In the genomic region with DNA sequence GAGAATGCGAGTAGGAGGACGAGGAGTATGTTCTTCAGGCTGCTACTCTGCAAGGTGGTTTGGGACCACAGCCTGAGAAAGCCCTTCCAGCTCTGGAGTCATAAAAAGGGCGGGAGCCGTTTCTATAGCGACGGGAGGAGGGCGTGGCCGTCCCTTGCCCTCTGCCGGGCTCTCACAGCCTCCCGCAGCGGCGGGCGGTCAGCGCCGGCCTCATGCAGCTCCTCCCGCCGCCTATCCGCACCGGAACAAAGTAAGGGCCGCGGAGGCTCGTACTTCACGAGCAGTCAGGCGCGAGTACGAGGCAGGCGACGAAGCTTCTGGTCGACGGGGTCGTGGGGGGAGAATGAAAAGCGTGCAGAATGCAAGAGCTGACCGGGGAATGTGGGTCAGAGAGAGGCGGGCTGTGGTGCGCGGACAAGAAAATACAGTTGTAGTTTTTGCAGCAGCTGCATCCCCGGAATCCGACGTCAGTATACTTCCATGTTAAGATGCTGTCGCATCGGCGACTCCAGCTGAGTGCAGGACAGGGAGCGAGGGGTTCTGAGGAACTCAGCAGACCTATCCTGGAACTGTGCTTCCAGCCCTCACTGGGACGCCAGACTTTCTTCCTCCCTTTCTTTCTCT, we compare ENCODE assay signal across 8 cellular contexts. TPM values are rescaled to one million over a fixed set of nuclear protein-coding genes. Genes with fewer than 3 reads are reported as not detected.
A peak's percentile ranks its signal among the peaks of the same experiment; 100 is the strongest.
DNase-seq lines count a peak whose midpoint lies in the region; ATAC-seq and TF ChIP-seq lines count a peak whose summit lies in the region.

A gene with protein sequence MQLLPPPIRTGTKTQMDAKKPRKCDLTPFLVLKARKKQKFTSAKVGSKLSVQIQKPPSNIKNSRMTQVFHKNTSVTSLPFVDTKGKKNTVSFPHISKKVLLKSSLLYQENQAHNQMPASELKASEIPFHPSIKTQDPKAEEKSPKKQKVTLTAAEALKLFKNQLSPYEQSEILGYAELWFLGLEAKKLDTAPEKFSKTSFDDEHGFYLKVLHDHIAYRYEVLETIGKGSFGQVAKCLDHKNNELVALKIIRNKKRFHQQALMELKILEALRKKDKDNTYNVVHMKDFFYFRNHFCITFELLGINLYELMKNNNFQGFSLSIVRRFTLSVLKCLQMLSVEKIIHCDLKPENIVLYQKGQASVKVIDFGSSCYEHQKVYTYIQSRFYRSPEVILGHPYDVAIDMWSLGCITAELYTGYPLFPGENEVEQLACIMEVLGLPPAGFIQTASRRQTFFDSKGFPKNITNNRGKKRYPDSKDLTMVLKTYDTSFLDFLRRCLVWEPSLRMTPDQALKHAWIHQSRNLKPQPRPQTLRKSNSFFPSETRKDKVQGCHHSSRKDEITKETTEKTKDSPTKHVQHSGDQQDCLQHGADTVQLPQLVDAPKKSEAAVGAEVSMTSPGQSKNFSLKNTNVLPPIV (plus strand): TSS at position 175 of the 624 bp plus-strand sequence. CDS start 38 bp downstream, at position 213.

- no CpG with 5 or more reads among the region's 44 CpGs for WGBS in trophoblast cell (ENCODE audit: extremely low coverage, insufficient coverage, insufficient read length)

- H3K9me3 ChIP-seq in trophoblast cell (ENCODE audit: insufficient read depth, low read depth, low read length): no peaks in the 10 kb centered on the region

- ATAC-seq in GM18505 (IDR thresholded peaks at IDR 0.05; ENCODE audit: unreplicated experiment): no peak
- no peak for ATAC-seq in HG02798 (IDR thresholded peaks at IDR 0.05; ENCODE audit: poor library complexity, unreplicated experiment)
- no peak for ATAC-seq in HG03565 (IDR thresholded peaks at IDR 0.05; ENCODE audit: unreplicated experiment)

- no peak within 1 kb of the TSS for H2BK12ac ChIP-seq in trophoblast cell (ENCODE audit: low read length)

- H3K9ac ChIP-seq in trophoblast cell (ENCODE audit: low read length): no peak within 1 kb of the TSS

- peak; percentile 45 for DNase-seq in D341Med (ENCODE audit: low spot score)
- DNase-seq in NCI-H1105 treated with DMSO at 0.1 percent for 48 hours (lab: John Stamatoyannopoulos, UW): peak; percentile 62
- DNase-seq in astrocyte of the hippocampus (ENCODE audit: low read depth, low spot score): peak; percentile 84
- peak; percentile 62 for DNase-seq in hepatic stellate cell (ENCODE audit: low spot score)
- DNase-seq in trophoblast cell: peak; percentile 35 to 61

- peak within 1 kb of the TSS; percentile 30 for H3K4me3 ChIP-seq in trophoblast cell (ENCODE audit: low read depth, low read length)

- H3K27ac ChIP-seq in trophoblast cell (ENCODE audit: low read depth, low read length): no peak within 1 kb of the TSS

- no peak within 1 kb of the TSS for H2AK5ac ChIP-seq in trophoblast cell (ENCODE audit: low read length)

- peaks cover 2% of the 10 kb centered on the region in 2 experiments for H3K36me3 ChIP-seq in trophoblast cell (ENCODE audit: control insufficient read depth in 1 of 2, insufficient read depth in 2 of 2, low read length in 2 of 2)

- no peak within 1 kb of the TSS for H4K12ac ChIP-seq in trophoblast cell (ENCODE audit: low read depth, low read length)

- H4K91ac ChIP-seq in trophoblast cell (ENCODE audit: low read depth, low read length): no peak within 1 kb of the TSS

- H3K18ac ChIP-seq in trophoblast cell (ENCODE audit: low read length): no peak within 1 kb of the TSS

- no peak for TF ChIP-seq POLR2A in GM18505 (IDR thresholded peaks at IDR 0.05; ENCODE audit: borderline replicate concordance, extremely low read depth, insufficient read depth, insufficient read length)

- no peaks in the 10 kb centered on the region for H3K79me2 ChIP-seq in trophoblast cell (ENCODE audit: control insufficient read depth, insufficient read depth, low read length, poor library complexity)

- H2BK120ac ChIP-seq in trophoblast cell (ENCODE audit: insufficient read depth, low read length, poor library complexity): no peak within 1 kb of the TSS

- no peaks in the 10 kb centered on the region for H3K27me3 ChIP-seq in trophoblast cell (ENCODE audit: insufficient read depth, low read length)

- H3K4me1 ChIP-seq in trophoblast cell (ENCODE audit: control insufficient read depth in 1 of 2, insufficient read depth in 2 of 2, low read length in 2 of 2): peaks cover 0 to 4% of the 10 kb centered on the region in 2 experiments

- H3K4ac ChIP-seq in trophoblast cell (ENCODE audit: low read depth, low read length): no peak within 1 kb of the TSS

- no peak within 1 kb of the TSS for H3K23ac ChIP-seq in trophoblast cell (ENCODE audit: low read length)

- no peak within 1 kb of the TSS for H3K14ac ChIP-seq in trophoblast cell (ENCODE audit: low read length)

- peak within 1 kb of the TSS; percentile 63 for H3K4me2 ChIP-seq in trophoblast cell (ENCODE audit: low read length)

- no peak within 1 kb of the TSS for H4K8ac ChIP-seq in trophoblast cell (ENCODE audit: low read depth, low read length)

- H3K79me1 ChIP-seq in trophoblast cell (ENCODE audit: low read length): no peaks in the 10 kb centered on the region

- no peak within 1 kb of the TSS for H2AFZ ChIP-seq in trophoblast cell (ENCODE audit: insufficient read depth, low read length, poor library complexity)

- no peak within 1 kb of the TSS for H2BK5ac ChIP-seq in trophoblast cell (ENCODE audit: low read depth, low read length, poor library complexity)

RNA-seq across cellular contexts. Expression of the gene that starts here (rescaled TPM):
- 17.5 and 18.4 TPM in 2 replicates for polyA plus RNA-seq in trophoblast cell (2013)
